ENCODE assay signal across 1 cellular context in the genomic region with DNA sequence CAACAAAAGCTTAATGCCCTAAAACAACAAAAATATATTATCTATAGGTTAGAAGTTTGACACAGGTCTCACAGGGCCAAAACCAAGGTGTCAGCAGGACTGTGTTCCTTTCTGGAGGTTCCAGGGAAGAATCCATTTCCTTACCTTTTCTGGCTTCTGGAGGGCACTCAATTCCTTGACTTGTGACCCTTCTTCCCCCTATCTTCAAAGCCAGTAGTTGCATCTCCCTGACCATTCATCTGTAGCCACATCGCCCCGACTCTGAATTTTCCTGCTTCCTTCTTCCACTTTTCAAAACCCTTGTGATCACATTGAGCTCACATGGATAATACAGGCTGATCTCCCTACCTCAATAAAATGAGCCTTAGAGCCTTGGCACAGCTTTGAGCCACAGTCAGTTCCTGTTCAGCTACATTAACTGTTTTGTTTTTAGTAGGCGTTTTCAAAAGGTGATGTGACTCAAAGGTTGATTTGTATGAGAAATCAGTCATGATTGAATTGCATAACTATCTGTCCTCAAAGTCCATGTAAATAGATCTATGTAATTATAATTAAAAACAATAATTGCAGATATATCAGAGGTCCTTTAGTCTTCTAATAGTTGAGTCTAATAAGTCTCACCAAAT.
TF ChIP-seq lines count a peak whose summit lies in the region.

No MANE protein-coding gene starts in this region.

TF ChIP-seq in IMR-90, 13 proteins besides CTCF, POLR2A, EP300 and RAD21 (continued from another document):
- no peak for TF ChIP-seq ELK1 (IDR thresholded peaks at IDR 0.05; ENCODE audit: borderline replicate concordance, low read depth, low read length)
